In the genomic region with DNA sequence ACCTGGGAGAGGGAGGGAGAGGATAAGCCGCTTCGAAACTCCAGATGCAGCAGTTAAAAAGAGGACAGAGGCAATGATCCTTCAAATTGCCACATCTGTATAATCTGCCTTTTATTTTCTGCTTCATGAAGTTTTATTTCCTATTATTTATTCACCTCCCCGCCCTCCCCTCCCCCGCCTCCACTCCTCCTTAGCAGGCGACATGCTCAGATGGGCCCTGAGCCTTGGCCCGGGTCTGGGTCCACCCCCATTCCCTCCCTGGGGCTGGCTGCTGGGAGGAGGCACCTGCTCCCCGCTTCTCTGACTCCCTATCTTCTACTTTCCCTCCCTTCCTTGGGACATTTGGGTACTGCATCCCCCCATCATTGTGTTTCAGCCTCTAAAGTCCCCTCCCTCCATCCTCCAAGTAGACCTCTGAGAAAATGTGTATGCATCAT, we compare ENCODE assay signal across 1 cellular context.
TF ChIP-seq lines count a peak whose summit lies in the region.

No MANE protein-coding gene starts in this region.

TF ChIP-seq in HepG2, 621 proteins besides CTCF, POLR2A, EP300 and RAD21:
- TF ChIP-seq ZHX1 (CRISPR knock-in tag; IDR thresholded peaks at IDR 0.05; ENCODE audit: low read depth) = no peak
- TF ChIP-seq KLF12 (CRISPR knock-in tag; IDR thresholded peaks at IDR 0.05; ENCODE audit: borderline replicate concordance) = no peak
- no peak for TF ChIP-seq GATAD2A (CRISPR knock-in tag; IDR thresholded peaks at IDR 0.05)
- TF ChIP-seq HNRNPK (IDR thresholded peaks at IDR 0.05; ENCODE audit: low read depth, low read length, poor library complexity, severe bottlenecking) = peak; percentile 38
- no peak for TF ChIP-seq MBD4 (IDR thresholded peaks at IDR 0.05; ENCODE audit: borderline replicate concordance, low read length)
- no peak for TF ChIP-seq PATZ1 (CRISPR knock-in tag; IDR thresholded peaks at IDR 0.05)
- TF ChIP-seq MBNL3 (CRISPR knock-in tag; conservative IDR thresholded peaks at IDR 0.05) = no peak
- TF ChIP-seq TRIM22 (IDR thresholded peaks at IDR 0.05) = no peak
TF ChIP-seq in HepG2: peak in this region for 1.
